28 cellular contexts compared by ENCODE assay signal in the genomic region with DNA sequence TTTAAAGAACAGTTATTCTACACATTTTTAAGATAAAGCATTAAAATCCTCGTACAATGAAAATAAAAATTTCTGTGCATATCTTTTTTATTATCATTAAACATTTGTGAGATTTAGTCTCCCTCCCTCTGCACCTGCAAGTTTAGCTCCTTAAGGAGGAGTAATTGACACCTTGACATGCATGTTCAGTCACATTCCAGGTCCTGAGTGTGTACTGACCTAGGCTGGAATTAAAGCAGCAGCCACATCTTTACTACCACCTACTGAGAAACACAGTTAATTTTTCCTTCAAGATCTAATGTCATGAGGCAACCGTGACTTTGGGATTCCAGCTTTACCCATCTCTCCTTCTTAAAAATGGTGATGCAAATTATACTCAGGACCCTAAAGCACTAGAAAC.
"Had no signal": no experiment of that assay in that cellular context is flagged by ENCODE, and none has a peak within 500 bp of the region (broad histone marks: within the 10 kb centered on the region; RNA-seq: fewer than 3 reads in every experiment).

No MANE protein-coding gene starts in this region.

- H3K27ac ChIP-seq: cardiac muscle cell had no signal

- H3K27me3 ChIP-seq: cardiac muscle cell had no signal

- H3K4me1 Mint-ChIP-seq: activated B cell treated with CpG ODN at 0.5 μM for 24 hours; activated CD4-positive, alpha-beta T cell treated with anti-CD3 and anti-CD28 coated beads, Interleukin-2, amount 10 ng/mL, durations not matched to agents 24 days and 14 days; activated T-helper 17 cell treated with anti-CD3 and anti-CD28 coated beads, Interleukin-2, amount 50 U/mL, for 72 hours; T-helper 17 cell had no signal

- H3K4me3 Mint-ChIP-seq: activated B cell treated with CpG ODN at 0.5 μM for 24 hours; activated CD4-positive, alpha-beta memory T cell treated with anti-CD3 and anti-CD28 coated beads for 36 hours; activated CD4-positive, alpha-beta T cell treated with anti-CD3 and anti-CD28 coated beads, Interleukin-2, amount 10 ng/mL, durations not matched to agents 24 days and 14 days; activated naive CD4-positive, alpha-beta T cell treated with anti-CD3 and anti-CD28 coated beads for 36 hours; activated naive CD8-positive, alpha-beta T cell; activated T-helper 17 cell treated with anti-CD3 and anti-CD28 coated beads, Interleukin-2, amount 50 U/mL, for 72 hours; brain; T-helper 17 cell had no signal

- DNase-seq: activated B cell treated with CpG ODN at 0.5 μM for 24 hours; activated CD4-positive, alpha-beta memory T cell treated with anti-CD3 and anti-CD28 coated beads for 36 hours; activated CD4-positive, alpha-beta T cell treated with anti-CD3 and anti-CD28 coated beads for 1 hour; activated CD4-positive, alpha-beta T cell treated with anti-CD3 and anti-CD28 coated beads, Interleukin-2, amount 10 ng/mL, durations not matched to agents 24 days and 14 days; activated CD8-positive, alpha-beta memory T cell treated with anti-CD3 and anti-CD28 coated beads for 24 hours; activated gamma-delta T cell; activated naive CD4-positive, alpha-beta T cell treated with anti-CD3 and anti-CD28 coated beads for 36 hours; activated T-cell treated with anti-CD3 and anti-CD28 coated beads, Interleukin-2, amount 50 U/mL, for 48 hours; amygdala; IMR-90; Kasumi-1; KBM-7; NCI-H1048; NCI-H146; NCI-H187 treated with DMSO at 0.1 percent for 48 hours; NCI-H345; NCI-H510A; NCI-H526 treated with DMSO at 0.1 percent for 48 hours; PC-3; SHP77 treated with DMSO at 0.1 percent for 48 hours; T-helper 17 cell; T-helper 9 cell had no signal

- H3K27ac Mint-ChIP-seq: activated B cell treated with CpG ODN at 0.5 μM for 24 hours; activated CD4-positive, alpha-beta memory T cell treated with anti-CD3 and anti-CD28 coated beads for 36 hours; activated CD4-positive, alpha-beta T cell treated with anti-CD3 and anti-CD28 coated beads, Interleukin-2, amount 10 ng/mL, durations not matched to agents 24 days and 14 days; activated naive CD4-positive, alpha-beta T cell treated with anti-CD3 and anti-CD28 coated beads for 36 hours; activated naive CD8-positive, alpha-beta T cell; activated T-helper 17 cell treated with anti-CD3 and anti-CD28 coated beads, Interleukin-2, amount 50 U/mL, for 72 hours; T-helper 17 cell had no signal

- H3K36me3 Mint-ChIP-seq: activated CD4-positive, alpha-beta memory T cell treated with anti-CD3 and anti-CD28 coated beads for 36 hours; activated naive CD8-positive, alpha-beta T cell; brain had no signal

- H3K36me3 ChIP-seq: cardiac muscle cell had no signal

- FAIRE-seq: astrocyte, TTC549 had no signal

- H3K9me3 Mint-ChIP-seq: activated B cell treated with CpG ODN at 0.5 μM for 24 hours; activated CD4-positive, alpha-beta memory T cell treated with anti-CD3 and anti-CD28 coated beads for 36 hours; activated CD4-positive, alpha-beta T cell treated with anti-CD3 and anti-CD28 coated beads, Interleukin-2, amount 10 ng/mL, durations not matched to agents 24 days and 14 days; activated naive CD4-positive, alpha-beta T cell treated with anti-CD3 and anti-CD28 coated beads for 36 hours; activated T-helper 17 cell treated with anti-CD3 and anti-CD28 coated beads, Interleukin-2, amount 50 U/mL, for 72 hours; brain had no signal

- H3K4me3 ChIP-seq: cardiac muscle cell had no signal

- H3K27me3 Mint-ChIP-seq: activated B cell treated with CpG ODN at 0.5 μM for 24 hours; activated CD4-positive, alpha-beta memory T cell treated with anti-CD3 and anti-CD28 coated beads for 36 hours; activated CD4-positive, alpha-beta T cell treated with anti-CD3 and anti-CD28 coated beads, Interleukin-2, amount 10 ng/mL, durations not matched to agents 24 days and 14 days; activated T-helper 17 cell treated with anti-CD3 and anti-CD28 coated beads, Interleukin-2, amount 50 U/mL, for 72 hours; T-helper 17 cell had no signal

- ATAC-seq: activated T-helper 17 cell treated with anti-CD3 and anti-CD28 coated beads, Interleukin-2, amount 50 U/mL, for 72 hours; PC-3; T-helper 17 cell had no signal
